Comparison of ENCODE assay signal across 1 cellular context in genomic region chr11:100980156-100980555, GRCh38.
TF ChIP-seq lines count a peak whose summit lies in the region.

No MANE protein-coding gene starts in this region.

TF ChIP-seq in IMR-90, 13 proteins besides CTCF, POLR2A, EP300 and RAD21 (continued from another document):
- TF ChIP-seq FOS (IDR thresholded peaks at IDR 0.05; ENCODE audit: low read depth, low read length) (no peak), RFX5 (IDR thresholded peaks at IDR 0.05; ENCODE audit: low read depth, low read length) (no peak), NFE2L2 (IDR thresholded peaks at IDR 0.05; ENCODE audit: low read depth, low read length) (no peak), MAZ (IDR thresholded peaks at IDR 0.05; ENCODE audit: borderline replicate concordance, low read depth, low read length) (no peak), RCOR1 (IDR thresholded peaks at IDR 0.05; ENCODE audit: insufficient replicate concordance, low read length) (no peak), ELK1 (IDR thresholded peaks at IDR 0.05; ENCODE audit: borderline replicate concordance, low read depth, low read length) (no peak), CHD1 (IDR thresholded peaks at IDR 0.05; ENCODE audit: low read depth, low read length) (no peak), MAFK (IDR thresholded peaks at IDR 0.05; ENCODE audit: low read depth, low read length) (no peak), BHLHE40 (IDR thresholded peaks at IDR 0.05; ENCODE audit: low read depth, low read length) (no peak)
